ENCODE assay signal across 25 cellular contexts in the genomic region with DNA sequence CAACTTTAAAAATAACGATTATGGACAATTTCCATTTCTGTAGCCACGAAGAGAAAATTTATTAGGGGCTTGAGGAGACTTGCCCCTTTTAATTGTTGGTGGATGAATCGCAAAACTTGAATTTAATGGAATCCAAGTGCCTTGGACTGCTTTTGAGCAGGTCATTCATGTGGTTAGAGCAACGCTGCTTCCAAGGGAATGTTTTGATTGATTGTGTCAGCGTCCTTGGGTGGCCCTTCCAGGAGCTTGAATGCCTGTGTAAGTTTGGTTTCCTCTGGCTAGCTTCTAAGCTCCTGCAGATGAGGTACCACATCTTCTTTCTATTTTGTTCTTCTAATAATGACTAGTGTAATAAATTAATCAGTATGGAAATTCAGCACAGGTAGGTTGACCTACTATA.
DNase-seq lines count a peak whose midpoint lies in the region; ATAC-seq and FAIRE-seq lines count a peak whose summit lies in the region.
"Had no signal": no experiment of that assay in that cellular context is flagged by ENCODE, and none has a peak within 500 bp of the region (broad histone marks: within the 10 kb centered on the region; RNA-seq: fewer than 3 reads in every experiment).

No MANE protein-coding gene starts in this region.

- FAIRE-seq in GM19239 (lab: Jason Lieb, UNC), result no peak

- no peak overlapping the region for H3K4me3 ChIP-seq in skeletal muscle cell (ENCODE audit: low read depth, low read length)
- H3K4me3 ChIP-seq: dorsolateral prefrontal cortex, hepatocyte, spleen, thyroid gland had no signal

- DNase-seq in EH (ENCODE audit: low read depth), result peak; percentile 75
- DNase-seq in amniotic epithelial cell (ENCODE audit: low read depth), result peak; percentile 49
- peak; percentile 69 for DNase-seq in fibroblast of peridontal ligament (ENCODE audit: extremely low read depth)
- peak; percentile 69 for DNase-seq in skeletal muscle cell (ENCODE audit: low read depth)
- DNase-seq in GM19239 (ENCODE audit: insufficient read length, low spot score), result no peak
- no peak for DNase-seq in NCI-H1417 (lab: John Stamatoyannopoulos, UW)
- DNase-seq in SW480 (ENCODE audit: low spot score), result no peak
- DNase-seq: activated CD4-positive, alpha-beta T cell treated with anti-CD3 and anti-CD28 coated beads for 36 hours; activated naive CD4-positive, alpha-beta T cell treated with Interleukin-2 at 50 U/mL for 16 hours; activated T-cell treated with anti-CD3 and anti-CD28 coated beads, Interleukin-2, amount 50 U/mL, for 72 hours; amniotic stem cell; central memory CD4-positive, alpha-beta T cell; dorsolateral prefrontal cortex; foreskin fibroblast; KBM-7; mesendoderm; NCI-H526; spleen; stimulated activated CD4-positive, alpha-beta T cell treated with anti-CD3 and anti-CD28 coated beads, Interleukin-4, amount 100 ng/mL, for 24 hours; stimulated activated naive CD4-positive, alpha-beta T cell; T-helper 2 cell; thyroid gland had no signal

- ATAC-seq in GM18868 (IDR thresholded peaks at IDR 0.05; ENCODE audit: unreplicated experiment), result no peak
- ATAC-seq: activated CD4-positive, alpha-beta T cell treated with anti-CD3 and anti-CD28 coated beads for 36 hours; activated T-cell treated with anti-CD3 and anti-CD28 coated beads, Interleukin-2, amount 50 U/mL, for 72 hours; left lobe of liver had no signal

Comparison
In these comparisons a context has a peak if more than half of its experiments do, and no peak if none do; other contexts are left out.
1. DNase-seq: peak in EH (single experiment), amniotic epithelial cell (single experiment), fibroblast of peridontal ligament (single experiment) and skeletal muscle cell (single experiment); none in GM19239 (single experiment), NCI-H1417 (0 of 3) and SW480 (single experiment).